ENCODE assay signal across 8 cellular contexts in the genomic region with DNA sequence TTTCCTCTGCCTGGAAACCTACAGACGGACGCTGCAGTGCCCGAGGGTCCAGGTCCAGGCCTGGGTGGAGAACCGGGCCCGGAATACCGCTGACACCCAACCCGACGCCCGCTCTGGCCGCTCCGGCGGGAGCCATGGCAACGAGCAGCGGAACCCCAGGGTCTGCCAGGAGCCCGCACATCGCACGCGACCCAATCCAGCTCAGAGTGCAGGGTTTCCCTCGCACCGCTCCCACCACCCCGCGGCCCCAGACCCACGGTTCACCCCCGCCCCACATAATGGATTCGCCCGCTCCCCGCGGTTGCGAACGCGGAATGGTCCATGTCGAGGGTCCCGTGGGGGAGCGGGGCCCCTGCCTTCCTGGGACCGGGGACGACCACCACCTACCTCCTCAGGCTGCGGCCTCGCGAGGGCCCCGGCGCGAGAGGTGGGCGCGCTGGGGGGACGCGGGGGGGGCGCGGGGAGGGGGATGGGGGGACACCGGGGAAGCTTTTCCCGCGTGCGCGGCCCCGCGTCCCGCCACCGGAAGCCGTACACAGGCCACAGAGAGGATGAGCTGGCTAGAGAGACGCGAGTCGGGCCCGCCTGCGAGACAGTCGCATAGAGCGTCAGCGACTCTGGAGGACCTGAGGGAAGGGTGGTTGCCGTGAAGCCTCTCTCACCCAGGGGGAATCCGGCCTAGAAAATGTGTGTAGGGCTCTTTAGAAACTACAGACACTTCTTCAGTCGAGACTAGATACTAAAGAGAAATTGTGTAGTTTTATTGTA. TPM values are rescaled to one million over a fixed set of nuclear protein-coding genes. Genes with fewer than 3 reads are reported as not detected.
A peak's percentile ranks its signal among the peaks of the same experiment; 100 is the strongest.
DNase-seq lines count a peak whose midpoint lies in the region; ATAC-seq and TF ChIP-seq lines count a peak whose summit lies in the region.

A gene with protein sequence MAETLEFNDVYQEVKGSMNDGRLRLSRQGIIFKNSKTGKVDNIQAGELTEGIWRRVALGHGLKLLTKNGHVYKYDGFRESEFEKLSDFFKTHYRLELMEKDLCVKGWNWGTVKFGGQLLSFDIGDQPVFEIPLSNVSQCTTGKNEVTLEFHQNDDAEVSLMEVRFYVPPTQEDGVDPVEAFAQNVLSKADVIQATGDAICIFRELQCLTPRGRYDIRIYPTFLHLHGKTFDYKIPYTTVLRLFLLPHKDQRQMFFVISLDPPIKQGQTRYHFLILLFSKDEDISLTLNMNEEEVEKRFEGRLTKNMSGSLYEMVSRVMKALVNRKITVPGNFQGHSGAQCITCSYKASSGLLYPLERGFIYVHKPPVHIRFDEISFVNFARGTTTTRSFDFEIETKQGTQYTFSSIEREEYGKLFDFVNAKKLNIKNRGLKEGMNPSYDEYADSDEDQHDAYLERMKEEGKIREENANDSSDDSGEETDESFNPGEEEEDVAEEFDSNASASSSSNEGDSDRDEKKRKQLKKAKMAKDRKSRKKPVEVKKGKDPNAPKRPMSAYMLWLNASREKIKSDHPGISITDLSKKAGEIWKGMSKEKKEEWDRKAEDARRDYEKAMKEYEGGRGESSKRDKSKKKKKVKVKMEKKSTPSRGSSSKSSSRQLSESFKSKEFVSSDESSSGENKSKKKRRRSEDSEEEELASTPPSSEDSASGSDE (minus strand): TSS at position 550 of the 768 bp plus-strand sequence. CDS start 771 bp downstream, outside the sequence.

- peak; percentile 98 for ATAC-seq in GM19023 (IDR thresholded peaks at IDR 0.05; ENCODE audit: unreplicated experiment)
- ATAC-seq in HG03175 (IDR thresholded peaks at IDR 0.05; ENCODE audit: unreplicated experiment), result peak; percentile 99

- DNase-seq in AG10803 (ENCODE audit: low read depth) (peak; percentile 85), NCI-H345 (lab: John Stamatoyannopoulos, UW) (peak; percentile 93), chondrocyte (ENCODE audit: low spot score) (no peak), kidney glomerular epithelial cell (lab: John Stamatoyannopoulos, UW) (peak; percentile 76)
- peak; percentile 76 to 78 for DNase-seq in activated CD4-positive, alpha-beta T cell treated with anti-CD3 and anti-CD28 coated beads for 24 hours (ENCODE audit: low read depth in 2 of 2)
- DNase-seq in stimulated activated CD4-positive, alpha-beta T cell treated with anti-CD3 and anti-CD28 coated beads, Interleukin-1b, Interleukin-23, amount 100 ng/mL, for 1 hour (ENCODE audit: low read depth in 2 of 2), result peak; percentile 65 to 74

- no peaks in the 10 kb centered on the region for H3K9me3 Mint-ChIP-seq in chondrocyte (ENCODE audit: low read depth)

- H3K27me3 Mint-ChIP-seq in chondrocyte (ENCODE audit: low read depth), result peaks cover 13% of the 10 kb centered on the region

- H3K4me3 ChIP-seq in AG10803 (ENCODE audit: low read length), result peak within 1 kb of the TSS; percentile 82

- TF ChIP-seq CTCF in AG10803 (conservative IDR thresholded peaks at IDR 0.05; ENCODE audit: low read length) (no peak; the same call in 1 of the 2 replicates), chondrocyte (IDR thresholded peaks at IDR 0.05) (peak; percentile 39)

- H3K36me3 Mint-ChIP-seq in chondrocyte (ENCODE audit: low read depth), result peaks cover 8% of the 10 kb centered on the region

- peak within 1 kb of the TSS; percentile 78 for H3K4me3 Mint-ChIP-seq in chondrocyte (ENCODE audit: unreplicated experiment)

- peaks cover 23% of the 10 kb centered on the region for H3K4me1 Mint-ChIP-seq in chondrocyte (ENCODE audit: low read depth)

- H3K27ac Mint-ChIP-seq in chondrocyte (ENCODE audit: unreplicated experiment), result peak within 1 kb of the TSS; percentile 97

RNA-seq across cellular contexts. Expression of the gene that starts here (rescaled TPM):
- total RNA-seq in chondrocyte, result 56.8 to 76.3 TPM (median 58.8 TPM) in 3 replicates
